ENCODE assay signal across 1 cellular context in genomic region chr5:38554860-38555259, GRCh38.
TF ChIP-seq lines count a peak whose summit lies in the region.

No MANE protein-coding gene starts in this region.

TF ChIP-seq in HCT116, 20 proteins besides CTCF, POLR2A, EP300 and RAD21 (continued from another document):
- TF ChIP-seq ZBTB33 (IDR thresholded peaks at IDR 0.05; ENCODE audit: extremely low read depth, insufficient replicate concordance, low read length) (no peak), CBX3 (IDR thresholded peaks at IDR 0.05; ENCODE audit: low read depth) (no peak), SP1 (IDR thresholded peaks at IDR 0.05; ENCODE audit: low read depth) (no peak), ZFX (IDR thresholded peaks at IDR 0.05) (no peak), FOSL1 (IDR thresholded peaks at IDR 0.05; ENCODE audit: low read depth) (no peak), ATF3 (IDR thresholded peaks at IDR 0.05) (no peak), EZH2 (IDR thresholded peaks at IDR 0.05) (no peak), SIN3A (IDR thresholded peaks at IDR 0.05; ENCODE audit: low read depth) (no peak), POLR2AphosphoS5 (IDR thresholded peaks at IDR 0.05; ENCODE audit: low read depth, low read length) (no peak), EGR1 (IDR thresholded peaks at IDR 0.05; ENCODE audit: low read depth) (no peak), EZH2phosphoT487 (IDR thresholded peaks at IDR 0.05; ENCODE audit: borderline replicate concordance) (no peak), ELF1 (IDR thresholded peaks at IDR 0.05; ENCODE audit: borderline replicate concordance, low read depth) (no peak), YY1 (IDR thresholded peaks at IDR 0.05; ENCODE audit: extremely low read depth, insufficient replicate concordance, low read depth, low read length) (no peak)
TF ChIP-seq in HCT116: peak in this region for 0.
